In the genomic region with DNA sequence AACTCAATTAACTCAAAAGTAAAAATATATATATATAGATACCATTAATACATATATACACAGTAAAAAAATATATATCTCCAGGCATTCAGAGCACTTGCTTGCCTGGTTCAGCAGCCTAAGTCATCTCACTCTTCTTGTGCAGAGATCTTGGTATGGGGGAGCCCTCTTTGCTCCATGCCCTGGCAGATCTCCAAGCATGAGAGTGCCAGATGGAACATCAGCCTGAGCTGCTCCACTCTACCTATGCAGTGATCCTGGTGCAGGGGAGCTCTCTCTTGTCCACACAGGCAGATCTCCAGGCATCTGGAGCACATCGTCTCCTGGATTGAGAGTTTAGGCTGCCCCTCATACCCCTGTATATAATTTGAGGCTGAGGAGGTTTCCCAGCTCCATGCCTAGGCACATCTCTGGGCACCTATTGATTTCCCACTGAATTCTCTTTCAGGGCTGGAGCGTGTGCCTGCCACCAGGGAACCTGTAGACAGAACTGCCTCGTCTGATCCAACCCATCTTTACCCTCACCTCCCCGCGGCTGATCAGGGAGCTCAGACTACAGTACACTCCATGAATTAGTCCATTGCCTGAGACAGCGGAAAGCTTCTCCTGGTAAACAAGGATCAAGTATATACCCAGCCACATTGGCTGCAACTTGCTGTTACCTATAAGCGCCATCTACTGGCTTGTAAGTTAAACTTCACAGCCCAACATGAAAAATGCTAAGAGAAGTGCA, we compare ENCODE assay signal across 9 cellular contexts.
DNase-seq lines count a peak whose midpoint lies in the region; ATAC-seq, FAIRE-seq and TF ChIP-seq lines count a peak whose summit lies in the region.
"Had no signal": no experiment of that assay in that cellular context is flagged by ENCODE, and none has a peak within 500 bp of the region (broad histone marks: within the 10 kb centered on the region; RNA-seq: fewer than 3 reads in every experiment).

No MANE protein-coding gene starts in this region.

- DNase-seq in DMS53 (lab: John Stamatoyannopoulos, UW) (peak; percentile 98), RCC 7860 (ENCODE audit: low spot score) (peak; percentile 34), foreskin melanocyte (peak; percentile 22), smooth muscle cell (lab: John Stamatoyannopoulos, UW; ENCODE audit: unreplicated experiment) (no peak)
- no peak for DNase-seq in activated naive CD4-positive, alpha-beta T cell treated with anti-CD3 and anti-CD28 coated beads, Interleukin-2, amount 10 ng/mL, durations not matched to agents 7 days and 5 days
- DNase-seq in stimulated activated CD4-positive, alpha-beta T cell treated with anti-CD3 and anti-CD28 coated beads, Interleukin-4, amount 100 ng/mL, for 1 hour: no peak

- H2AFZ ChIP-seq in smooth muscle cell (ENCODE audit: low read depth): no peak overlapping the region

- H3K9me3 Mint-ChIP-seq in activated naive CD4-positive, alpha-beta T cell treated with anti-CD3 and anti-CD28 coated beads, Interleukin-2, amount 10 ng/mL, durations not matched to agents 7 days and 5 days: peaks cover 12% of the 10 kb centered on the region

- peak; percentile 54 for TF ChIP-seq CTCF in smooth muscle cell (IDR thresholded peaks at IDR 0.05; ENCODE audit: borderline replicate concordance, insufficient read depth, poor library complexity, severe bottlenecking)

- no peaks in the 10 kb centered on the region for H4K20me1 ChIP-seq in smooth muscle cell (ENCODE audit: low read depth)

- H3K4me3 Mint-ChIP-seq in activated naive CD4-positive, alpha-beta T cell treated with anti-CD3 and anti-CD28 coated beads, Interleukin-2, amount 10 ng/mL, durations not matched to agents 7 days and 5 days: no peak overlapping the region
- H3K4me3 Mint-ChIP-seq: memory B cell had no signal

- H3K9ac ChIP-seq in HUES6 (ENCODE audit: low read length) (no peak overlapping the region), smooth muscle cell (ENCODE audit: low read depth) (no peak overlapping the region)

- peak; percentile 80 for ATAC-seq in GM21367 (IDR thresholded peaks at IDR 0.05; ENCODE audit: unreplicated experiment)

- no peaks in the 10 kb centered on the region for H3K9me3 ChIP-seq in HUES6 (ENCODE audit: control insufficient read depth, insufficient read depth, low read depth, low read length)
- no peaks in the 10 kb centered on the region for H3K9me3 ChIP-seq in smooth muscle cell (replicated peaks; ENCODE audit: low read depth)

- H3K4me2 ChIP-seq in smooth muscle cell: no peak overlapping the region

- H3K27me3 ChIP-seq in HUES6 (ENCODE audit: control insufficient read depth, insufficient read depth, low read length): no peaks in the 10 kb centered on the region
- H3K27me3 ChIP-seq in smooth muscle cell (ENCODE audit: low read depth): no peaks in the 10 kb centered on the region

- WGBS in smooth muscle cell (ENCODE audit: low lambda C conversion rate): 35% methylated on average over 7 of the region's 7 CpGs

- H3F3A ChIP-seq in smooth muscle cell (ENCODE audit: low read depth): no peaks in the 10 kb centered on the region

- no peaks in the 10 kb centered on the region for H3K27me3 Mint-ChIP-seq in activated naive CD4-positive, alpha-beta T cell treated with anti-CD3 and anti-CD28 coated beads, Interleukin-2, amount 10 ng/mL, durations not matched to agents 7 days and 5 days
- H3K27me3 Mint-ChIP-seq: memory B cell had no signal

- H3K4me1 Mint-ChIP-seq in activated naive CD4-positive, alpha-beta T cell treated with anti-CD3 and anti-CD28 coated beads, Interleukin-2, amount 10 ng/mL, durations not matched to agents 7 days and 5 days: no peaks in the 10 kb centered on the region
- H3K4me1 Mint-ChIP-seq: memory B cell had no signal

- H3K27ac Mint-ChIP-seq in activated naive CD4-positive, alpha-beta T cell treated with anti-CD3 and anti-CD28 coated beads, Interleukin-2, amount 10 ng/mL, durations not matched to agents 7 days and 5 days: no peak overlapping the region
- H3K27ac Mint-ChIP-seq: memory B cell had no signal

- H3K36me3 ChIP-seq in HUES6 (ENCODE audit: control insufficient read depth, insufficient read depth, low read length): no peaks in the 10 kb centered on the region
- H3K36me3 ChIP-seq in smooth muscle cell (ENCODE audit: low read depth): no peaks in the 10 kb centered on the region

- no peaks in the 10 kb centered on the region for H3K36me3 Mint-ChIP-seq in activated naive CD4-positive, alpha-beta T cell treated with anti-CD3 and anti-CD28 coated beads, Interleukin-2, amount 10 ng/mL, durations not matched to agents 7 days and 5 days
- H3K36me3 Mint-ChIP-seq: memory B cell had no signal

- H3K4me1 ChIP-seq in HUES6 (ENCODE audit: control insufficient read depth, insufficient read depth, low read length) (no peaks in the 10 kb centered on the region; the same call in 1 of the 2 replicates), smooth muscle cell (ENCODE audit: low read depth) (no peaks in the 10 kb centered on the region)

- H3K79me2 ChIP-seq in smooth muscle cell (ENCODE audit: low read depth): no peaks in the 10 kb centered on the region

- H3K4me3 ChIP-seq in HUES6 (ENCODE audit: low read depth, low read length): peak overlapping the region; percentile 4; the same call in 1 of the 2 replicates
- no peak overlapping the region for H3K4me3 ChIP-seq in smooth muscle cell

- CTCF ChIA-PET in activated naive CD4-positive, alpha-beta T cell treated with anti-CD3 and anti-CD28 coated beads, Interleukin-2, amount 10 ng/mL, durations not matched to agents 7 days and 5 days (lab: Charles Lee): interaction anchor here (0.8 to 1.1 kb wide), 3 partner anchors 22 to 616 kb away, joined by 3 read pairs; no protein-coding TSS in a partner anchor

- H3K27ac ChIP-seq in HUES6 (ENCODE audit: low read depth, low read length) (no peak overlapping the region), smooth muscle cell (ENCODE audit: low read depth) (no peak overlapping the region)

- FAIRE-seq in RCC 7860 (lab: Jason Lieb, UNC): no peak

Comparison
In these comparisons a context has a peak if more than half of its experiments do, and no peak if none do; other contexts are left out.
1. DNase-seq: peak in DMS53 (single experiment), RCC 7860 (single experiment) and foreskin melanocyte (single experiment); none in smooth muscle cell (single experiment), activated naive CD4-positive, alpha-beta T cell treated with anti-CD3 and anti-CD28 coated beads, Interleukin-2, amount 10 ng/mL, durations not matched to agents 7 days and 5 days (single experiment) and stimulated activated CD4-positive, alpha-beta T cell treated with anti-CD3 and anti-CD28 coated beads, Interleukin-4, amount 100 ng/mL, for 1 hour (single experiment).